ENCODE assay signal across 8 cellular contexts in genomic region chr17:17439971-17440843, GRCh38. TPM values are rescaled to one million over a fixed set of nuclear protein-coding genes. Genes with fewer than 3 reads are reported as not detected.
DNase-seq lines count a peak whose midpoint lies in the region; ATAC-seq and TF ChIP-seq lines count a peak whose summit lies in the region.

No MANE protein-coding gene starts in this region.

- TF ChIP-seq CTCF in GM12874 (IDR thresholded peaks at IDR 0.05; ENCODE audit: insufficient read depth, low read depth, low read length) (peak; percentile 85), ascending aorta (IDR thresholded peaks at IDR 0.05) (peak in 2 of 3 experiments; percentile 14 to 17)

- peak; percentile 38 to 58 for DNase-seq in NCI-H187 (lab: John Stamatoyannopoulos, UW)
- peak; percentile 27 for DNase-seq in T-helper 22 cell (ENCODE audit: low read depth)
- DNase-seq in ascending aorta (ENCODE audit: low spot score in 2 of 2) = no peak
- DNase-seq in immature natural killer cell = peak; percentile 52 to 65 (median 55)
- peak; percentile 74 to 78 for DNase-seq in stimulated activated CD4-positive, alpha-beta T cell treated with anti-CD3 and anti-CD28 coated beads, Interleukin-2, amount 100 ng/mL, for 48 hours
- no peak for DNase-seq in KG1 (lab: John Stamatoyannopoulos, UW)

- H3K9me3 Mint-ChIP-seq in immature natural killer cell = no peaks in the 10 kb centered on the region

- H3K9me3 ChIP-seq in ascending aorta = no peaks in the 10 kb centered on the region

- no peak overlapping the region for H3K4me3 ChIP-seq in ascending aorta

- peak overlapping the region in 1 of 6 donors; percentile 37 for H3K27ac Mint-ChIP-seq in immature natural killer cell

- intact Hi-C loops in ascending aorta (cut with DNase I) = no loop called here

- H3K4me1 Mint-ChIP-seq in immature natural killer cell = peaks cover 2 to 6% of the 10 kb centered on the region in 2 donors

- H3K4me1 ChIP-seq in ascending aorta = no peaks in the 10 kb centered on the region

- no peaks in the 10 kb centered on the region for H3K36me3 Mint-ChIP-seq in immature natural killer cell

- no peak overlapping the region for H3K27ac ChIP-seq in ascending aorta

- ATAC-seq in GM21529 (IDR thresholded peaks at IDR 0.05; ENCODE audit: unreplicated experiment) = no peak

- no peaks in the 10 kb centered on the region for H3K36me3 ChIP-seq in ascending aorta

- no peak overlapping the region for H3K4me3 Mint-ChIP-seq in immature natural killer cell

- no peaks in the 10 kb centered on the region for H3K27me3 ChIP-seq in ascending aorta

- peaks cover 1 to 7% (median 2%) of the 10 kb centered on the region in 3 donors for H3K27me3 Mint-ChIP-seq in immature natural killer cell (ENCODE audit: low read depth in 3 of 3)

RNA-seq across cellular contexts. Expression of gene MED9, which starts 36.6 kb away (rescaled TPM):
- 16.9 TPM for total RNA-seq in ascending aorta
- polyA plus RNA-seq in immature natural killer cell = 10 to 100 TPM; 10.9 to 21.5 (median 14.0) TPM

RNA-seq across cellular contexts. Expression of gene RASD1, which starts 56.0 kb away (rescaled TPM):
- 293 TPM for total RNA-seq in ascending aorta
- polyA plus RNA-seq in immature natural killer cell = 1 to 10 TPM in 1 of 3 donors, under 1 TPM in 2; 0.43 to 1.2 (median 0.96) TPM

Comparison
In these comparisons a context has a peak if more than half of its experiments do, and no peak if none do; other contexts are left out.
1. DNase-seq: peak in NCI-H187 (2 of 2), T-helper 22 cell (single experiment), immature natural killer cell (3 of 3) and stimulated activated CD4-positive, alpha-beta T cell treated with anti-CD3 and anti-CD28 coated beads, Interleukin-2, amount 100 ng/mL, for 48 hours (2 of 2); none in ascending aorta (0 of 2) and KG1 (single experiment).